8 cellular contexts compared by ENCODE assay signal in genomic region chr2:113240150-113240914, GRCh38. TPM values are rescaled to one million over a fixed set of nuclear protein-coding genes. Genes with fewer than 3 reads are reported as not detected.
DNase-seq lines count a peak whose midpoint lies in the region; TF ChIP-seq lines count a peak whose summit lies in the region.

No MANE protein-coding gene starts in this region.

- H3K36me3 Mint-ChIP-seq in activated naive CD4-positive, alpha-beta T cell treated with anti-CD3 and anti-CD28 coated beads, Interleukin-2, amount 50 U/mL, for 24 hours = no peaks in the 10 kb centered on the region

- H3K27ac ChIP-seq in SJSA1 (peak overlapping the region; percentile 53), ovary (no peak overlapping the region)

- DNase-seq in activated naive CD4-positive, alpha-beta T cell (lab: John Stamatoyannopoulos, UW) = no peak
- DNase-seq in SJSA1 (ENCODE audit: low read depth in 1 of 2, low spot score in 2 of 2) = peak; percentile 67 to 79
- DNase-seq in fibroblast of gingiva (ENCODE audit: low read depth) = peak; percentile 96
- DNase-seq in ovary = peak; percentile 64 to 86 (median 67)
- DNase-seq in MV-4-11 (lab: John Stamatoyannopoulos, UW) = no peak
- no peak for DNase-seq in NCI-H128 (lab: John Stamatoyannopoulos, UW; ENCODE audit: unreplicated experiment)
- no peak for DNase-seq in NK-92 (lab: John Stamatoyannopoulos, UW; ENCODE audit: unreplicated experiment)

- peak; percentile 15 for TF ChIP-seq EP300 in ovary (IDR thresholded peaks at IDR 0.05)

- no peaks in the 10 kb centered on the region for H3K9me3 Mint-ChIP-seq in activated naive CD4-positive, alpha-beta T cell treated with anti-CD3 and anti-CD28 coated beads, Interleukin-2, amount 50 U/mL, for 24 hours

- H3K27me3 ChIP-seq in SJSA1 (replicated peaks) (no peaks in the 10 kb centered on the region), ovary (no peaks in the 10 kb centered on the region)

- no peak for TF ChIP-seq POLR2A in ovary (IDR thresholded peaks at IDR 0.05)

- peak overlapping the region; percentile 60 for H3K4me3 Mint-ChIP-seq in activated naive CD4-positive, alpha-beta T cell treated with anti-CD3 and anti-CD28 coated beads, Interleukin-2, amount 50 U/mL, for 24 hours

- H3K4me1 ChIP-seq in SJSA1 (replicated peaks) (peaks cover 24% of the 10 kb centered on the region), ovary (ENCODE audit: insufficient read depth) (peaks cover 11% of the 10 kb centered on the region)

- H3K9me3 ChIP-seq in SJSA1 (replicated peaks) = no peaks in the 10 kb centered on the region
- H3K9me3 ChIP-seq in ovary = no peaks in the 10 kb centered on the region

- H3K27ac Mint-ChIP-seq in activated naive CD4-positive, alpha-beta T cell treated with anti-CD3 and anti-CD28 coated beads, Interleukin-2, amount 50 U/mL, for 24 hours = peak overlapping the region; percentile 83

- H3K4me1 Mint-ChIP-seq in activated naive CD4-positive, alpha-beta T cell treated with anti-CD3 and anti-CD28 coated beads, Interleukin-2, amount 50 U/mL, for 24 hours = peaks cover 17% of the 10 kb centered on the region

- intact Hi-C loops in ovary (cut with DNase I) = no loop called here

- WGBS in ovary, 3 donors = 16 to 20% (median 20%) methylated on average over 15 of the region's 15 CpGs

- H3K27me3 Mint-ChIP-seq in activated naive CD4-positive, alpha-beta T cell treated with anti-CD3 and anti-CD28 coated beads, Interleukin-2, amount 50 U/mL, for 24 hours = no peaks in the 10 kb centered on the region

- H3K4me3 ChIP-seq in SJSA1 = no peak overlapping the region
- H3K4me3 ChIP-seq in ovary = no peak overlapping the region

- TF ChIP-seq CTCF in ovary (IDR thresholded peaks at IDR 0.05) = no peak

- H3K36me3 ChIP-seq in SJSA1 (no peaks in the 10 kb centered on the region), ovary (no peaks in the 10 kb centered on the region)

RNA-seq across cellular contexts. Expression of gene PAX8, which starts 38.4 kb away (rescaled TPM):
- total RNA-seq in SJSA1 (2014; rRNA removed; shearing (Covaris generic)) = not detected in 2 replicates
- total RNA-seq in ovary = 10 to 100 TPM in 4 of 7 donors, 1 to 10 TPM in 1, under 1 TPM in 2; 0.15 to 90.1 (median 10.1) TPM
- polyA plus RNA-seq in ovary = 1 to 10 TPM; 2.0 to 2.2 TPM

Comparison
In these comparisons a context has a peak if more than half of its experiments do, and no peak if none do; other contexts are left out.
1. DNase-seq: peak in SJSA1 (2 of 2), fibroblast of gingiva (single experiment) and ovary (5 of 5); none in activated naive CD4-positive, alpha-beta T cell (0 of 4), MV-4-11 (single experiment), NCI-H128 (single experiment) and NK-92 (single experiment).